Comparison of ENCODE assay signal across 14 cellular contexts in the genomic region with DNA sequence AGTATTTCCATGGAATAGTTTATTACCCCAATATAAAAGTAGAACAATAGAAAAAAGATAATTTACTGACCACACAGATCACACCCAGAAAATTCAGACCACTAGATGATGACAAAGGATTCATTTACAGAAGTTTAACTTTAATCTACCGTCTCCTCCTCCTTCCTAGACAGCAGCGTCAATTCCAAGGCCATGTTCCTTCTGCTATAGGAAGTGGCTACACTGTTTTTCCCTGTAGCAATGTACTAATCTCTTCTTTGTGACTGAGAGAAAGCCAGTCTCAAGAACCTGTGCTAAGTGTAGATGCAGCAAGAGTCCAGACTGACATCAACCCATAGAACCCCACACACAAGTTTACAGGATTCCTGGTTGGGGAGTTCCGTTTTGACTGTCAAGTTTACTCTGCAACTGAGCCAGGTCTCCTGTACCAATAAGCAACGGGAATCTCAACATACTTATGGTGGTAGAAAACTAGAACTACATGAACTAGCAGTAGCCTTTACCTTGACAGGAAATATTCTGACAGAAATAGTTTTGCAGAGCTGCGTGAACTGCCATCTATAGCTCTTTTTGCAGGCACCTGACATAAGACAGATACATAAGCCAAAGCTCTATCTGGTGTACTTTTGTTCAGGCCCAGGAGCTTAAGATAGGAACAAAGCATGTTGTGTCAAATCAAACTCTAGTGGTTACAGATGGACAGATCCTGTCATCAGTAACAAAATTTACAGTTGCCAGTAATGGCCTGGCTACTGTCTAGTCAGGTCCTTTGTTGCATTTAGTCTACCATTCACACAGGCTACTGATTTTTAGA. TPM values are rescaled to one million over a fixed set of nuclear protein-coding genes. Genes with fewer than 3 reads are reported as not detected.
DNase-seq lines count a peak whose midpoint lies in the region; ATAC-seq and TF ChIP-seq lines count a peak whose summit lies in the region.
"Had no signal": no experiment of that assay in that cellular context is flagged by ENCODE, and none has a peak within 500 bp of the region (broad histone marks: within the 10 kb centered on the region; RNA-seq: fewer than 3 reads in every experiment).

No MANE protein-coding gene starts in this region.

- H3K4me1 Mint-ChIP-seq in activated naive CD8-positive, alpha-beta T cell treated with anti-CD3 and anti-CD28 coated beads for 36 hours = peaks cover 36% of the 10 kb centered on the region
- H3K4me1 Mint-ChIP-seq in progenitor cell of endocrine pancreas (ENCODE audit: low read depth) = peaks cover 36% of the 10 kb centered on the region

- ATAC-seq in GM18907 (IDR thresholded peaks at IDR 0.05; ENCODE audit: unreplicated experiment) (peak; percentile 62), HG02885 (IDR thresholded peaks at IDR 0.05; ENCODE audit: poor library complexity, unreplicated experiment) (peak; percentile 56), HG02840 (IDR thresholded peaks at IDR 0.05; ENCODE audit: low FRiP score, unreplicated experiment) (no peak)
- ATAC-seq: naive thymus-derived CD4-positive, alpha-beta T cell had no signal

- TF ChIP-seq CTCF in progenitor cell of endocrine pancreas (IDR thresholded peaks at IDR 0.05; ENCODE audit: unreplicated experiment) (no peak), dorsolateral prefrontal cortex (IDR thresholded peaks at IDR 0.05 in 54 of 56, conservative IDR thresholded peaks at IDR 0.05 in 2 of 56; ENCODE audit: low read depth in 1 of 56, partially characterized antibody in 56 of 56) (no peak)

- no peak for DNase-seq in activated naive CD8-positive, alpha-beta T cell treated with anti-CD3 and anti-CD28 coated beads for 36 hours
- DNase-seq in progenitor cell of endocrine pancreas (ENCODE audit: low spot score, unreplicated experiment) (no peak), NCI-H2227 (lab: John Stamatoyannopoulos, UW; ENCODE audit: unreplicated experiment) (no peak), COLO829 (ENCODE audit: low spot score) (no peak), dorsolateral prefrontal cortex (no peak)
- DNase-seq: activated naive CD4-positive, alpha-beta T cell treated with Interleukin-2 at 50 U/mL for 16 hours; DMS79 treated with DMSO at 0.1 percent for 48 hours; effector memory CD4-positive, alpha-beta T cell; naive thymus-derived CD4-positive, alpha-beta T cell; NCI-H524 treated with DMSO at 0.1 percent for 48 hours; substantia nigra had no signal

- H3K27ac ChIP-seq in dorsolateral prefrontal cortex = no peak overlapping the region

- H3K27me3 ChIP-seq in dorsolateral prefrontal cortex = no peaks in the 10 kb centered on the region

- H3K27me3 Mint-ChIP-seq in activated naive CD8-positive, alpha-beta T cell treated with anti-CD3 and anti-CD28 coated beads for 36 hours = no peaks in the 10 kb centered on the region
- H3K27me3 Mint-ChIP-seq in progenitor cell of endocrine pancreas = no peaks in the 10 kb centered on the region
- H3K27me3 Mint-ChIP-seq: naive thymus-derived CD4-positive, alpha-beta T cell had no signal

- intact Hi-C loops in dorsolateral prefrontal cortex (cut with DNase I) = no loop called here

- H3K4me3 Mint-ChIP-seq in activated naive CD8-positive, alpha-beta T cell treated with anti-CD3 and anti-CD28 coated beads for 36 hours = no peak overlapping the region
- H3K4me3 Mint-ChIP-seq in progenitor cell of endocrine pancreas (ENCODE audit: low read depth) = no peak overlapping the region
- H3K4me3 Mint-ChIP-seq: naive thymus-derived CD4-positive, alpha-beta T cell had no signal

- peaks cover 4% of the 10 kb centered on the region for H3K36me3 Mint-ChIP-seq in activated naive CD8-positive, alpha-beta T cell treated with anti-CD3 and anti-CD28 coated beads for 36 hours
- no peaks in the 10 kb centered on the region for H3K36me3 Mint-ChIP-seq in progenitor cell of endocrine pancreas (ENCODE audit: insufficient read depth)

- no peak overlapping the region for H3K4me3 ChIP-seq in dorsolateral prefrontal cortex

- no peaks in the 10 kb centered on the region for H3K9me3 Mint-ChIP-seq in activated naive CD8-positive, alpha-beta T cell treated with anti-CD3 and anti-CD28 coated beads for 36 hours
- H3K9me3 Mint-ChIP-seq in progenitor cell of endocrine pancreas (ENCODE audit: low read depth) = no peaks in the 10 kb centered on the region
- H3K9me3 Mint-ChIP-seq: naive thymus-derived CD4-positive, alpha-beta T cell had no signal

- H3K27ac Mint-ChIP-seq in activated naive CD8-positive, alpha-beta T cell treated with anti-CD3 and anti-CD28 coated beads for 36 hours = peak overlapping the region; percentile 0
- H3K27ac Mint-ChIP-seq in progenitor cell of endocrine pancreas = peak overlapping the region; percentile 17

RNA-seq across cellular contexts. Expression of gene MRTFA, which starts 42.9 kb away (rescaled TPM):
- total RNA-seq in activated naive CD8-positive, alpha-beta T cell treated with anti-CD3 and anti-CD28 coated beads for 36 hours = 10 to 100 TPM; 35.3 to 37.6 TPM
- 54.4 and 61.9 TPM in 2 replicates for total RNA-seq in progenitor cell of endocrine pancreas
- 100 to 1,000 TPM in 1 of 120 experiments, 10 to 100 TPM in 119; 43.3 to 100 (median 72.1) TPM for total RNA-seq in dorsolateral prefrontal cortex
